Comparison of ENCODE assay signal across 17 cellular contexts in genomic region chr20:38214871-38215788, GRCh38. TPM values are rescaled to one million over a fixed set of nuclear protein-coding genes. Genes with fewer than 3 reads are reported as not detected.
DNase-seq lines count a peak whose midpoint lies in the region; ATAC-seq and TF ChIP-seq lines count a peak whose summit lies in the region.
"Had no signal": no experiment of that assay in that cellular context is flagged by ENCODE, and none has a peak within 500 bp of the region (broad histone marks: within the 10 kb centered on the region; RNA-seq: fewer than 3 reads in every experiment).

No MANE protein-coding gene starts in this region.

- H3K4me2 ChIP-seq in osteoblast (ENCODE audit: insufficient read depth, low read length) (no peak overlapping the region), MM.1S (ENCODE audit: low read depth, low read length) (no peak overlapping the region)
- H3K4me2 ChIP-seq: GM23338 had no signal

- no peaks in the 10 kb centered on the region for H3K79me2 ChIP-seq in osteoblast (ENCODE audit: insufficient read depth, low read length)
- H3K79me2 ChIP-seq in MM.1S (ENCODE audit: low read length): no peaks in the 10 kb centered on the region

- TF ChIP-seq CTCF in GM12864 (IDR thresholded peaks at IDR 0.05; ENCODE audit: low read depth, low read length, missing control alignments) (peak; percentile 18), epithelial cell of esophagus (IDR thresholded peaks at IDR 0.05; ENCODE audit: insufficient read depth, low read depth, low read length, missing control alignments) (peak; percentile 17), osteoblast (IDR thresholded peaks at IDR 0.05; ENCODE audit: extremely low read depth, low read depth, low read length) (no peak), suprapubic skin (IDR thresholded peaks at IDR 0.05) (no peak), MM.1S (IDR thresholded peaks at IDR 0.05; ENCODE audit: low read length) (no peak)

- DNase-seq in GM12864 (ENCODE audit: low read depth) (no peak), HuH-7 (ENCODE audit: low spot score) (peak; percentile 38), epithelial cell of esophagus (ENCODE audit: low read depth) (no peak), osteoblast (ENCODE audit: insufficient read length, low spot score, missing footprints) (peak; percentile 59), suprapubic skin (ENCODE audit: low spot score in 2 of 2) (no peak), MM.1S (no peak)
- DNase-seq: activated B cell treated with CpG ODN at 0.5 μM for 24 hours; activated gamma-delta T cell; NCI-H2107; RPMI8226; stimulated activated CD4-positive, alpha-beta T cell treated with anti-CD3 and anti-CD28 coated beads, Interleukin-4, amount 100 ng/mL, for 4 hours; transverse colon had no signal

- H3K27me3 ChIP-seq in osteoblast (ENCODE audit: insufficient read depth, low read length) (no peaks in the 10 kb centered on the region), suprapubic skin (no peaks in the 10 kb centered on the region), MM.1S (replicated peaks; ENCODE audit: insufficient read depth, low read length) (no peaks in the 10 kb centered on the region)
- H3K27me3 ChIP-seq: transverse colon had no signal

- no peaks in the 10 kb centered on the region for H3F3A ChIP-seq in MM.1S (ENCODE audit: insufficient read depth, low read length)

- TF ChIP-seq EP300 in suprapubic skin (IDR thresholded peaks at IDR 0.05): no peak

- no peaks in the 10 kb centered on the region for H3K9me2 ChIP-seq in MM.1S (replicated peaks; ENCODE audit: insufficient read depth, low read length)

- no peak overlapping the region for H2AFZ ChIP-seq in osteoblast (ENCODE audit: low read length)
- H2AFZ ChIP-seq in MM.1S (ENCODE audit: low read length): no peak overlapping the region
- H2AFZ ChIP-seq: GM23338 had no signal

- no peak overlapping the region for H3K4me3 ChIP-seq in GM12864 (ENCODE audit: low read depth, low read length)
- no peak overlapping the region for H3K4me3 ChIP-seq in epithelial cell of esophagus (ENCODE audit: low read length)
- no peak overlapping the region for H3K4me3 ChIP-seq in osteoblast (ENCODE audit: insufficient read depth, low read length)
- H3K4me3 ChIP-seq in suprapubic skin: no peak overlapping the region
- H3K4me3 ChIP-seq in MM.1S (ENCODE audit: low read length): no peak overlapping the region
- H3K4me3 ChIP-seq: GM23338, transverse colon had no signal

- TF ChIP-seq POLR2A in suprapubic skin (IDR thresholded peaks at IDR 0.05): no peak

- ATAC-seq in HG03432 (IDR thresholded peaks at IDR 0.05; ENCODE audit: unreplicated experiment) (no peak), GM21786 (IDR thresholded peaks at IDR 0.05; ENCODE audit: unreplicated experiment) (no peak)
- ATAC-seq: GM23338 had no signal

- no peaks in the 10 kb centered on the region for H3K36me3 ChIP-seq in osteoblast (ENCODE audit: insufficient read depth, low read length)
- no peaks in the 10 kb centered on the region for H3K36me3 ChIP-seq in suprapubic skin
- H3K36me3 ChIP-seq in MM.1S (replicated peaks; ENCODE audit: insufficient read depth, low read length): no peaks in the 10 kb centered on the region
- H3K36me3 ChIP-seq: transverse colon had no signal

- WGBS in suprapubic skin: 79% methylated on average over 25 of the region's 27 CpGs

- H4K20me1 ChIP-seq in osteoblast (ENCODE audit: insufficient read depth, low read length) (no peaks in the 10 kb centered on the region), MM.1S (ENCODE audit: insufficient read depth, low read length) (no peaks in the 10 kb centered on the region)

- H3K9me3 ChIP-seq in osteoblast (ENCODE audit: low read depth, low read length) (no peaks in the 10 kb centered on the region), suprapubic skin (no peaks in the 10 kb centered on the region), MM.1S (replicated peaks; ENCODE audit: insufficient read depth, low read length) (no peaks in the 10 kb centered on the region)
- H3K9me3 ChIP-seq: transverse colon had no signal

- H3K27ac ChIP-seq in osteoblast (ENCODE audit: low read depth, low read length) (no peak overlapping the region), suprapubic skin (no peak overlapping the region), MM.1S (ENCODE audit: low read length) (no peak overlapping the region)
- H3K27ac ChIP-seq: transverse colon had no signal

- H3K4me1 ChIP-seq in osteoblast (ENCODE audit: insufficient read depth, low read length) (peaks cover 31% of the 10 kb centered on the region), suprapubic skin (peaks cover 2% of the 10 kb centered on the region), MM.1S (ENCODE audit: low read length) (no peaks in the 10 kb centered on the region)
- H3K4me1 ChIP-seq: transverse colon had no signal

- no peak overlapping the region for H3K9ac ChIP-seq in MM.1S (ENCODE audit: low read length)

RNA-seq across cellular contexts. Expression of gene KIAA1755, which starts 45.4 kb away (rescaled TPM):
- total RNA-seq in osteoblast (2.5 and 2.7 TPM in 2 replicates), suprapubic skin (1 to 10 TPM in 3 of 4 donors, not detected in 1; 1.2 to 3.3 (median 2.0) TPM)
- total RNA-seq: activated B cell treated with CpG ODN at 0.5 μM for 24 hours; lung microvascular endothelial cell; T-helper 1 cell treated with Interleukin-12 subunit alpha and Interleukin-12 subunit beta and Interleukin-4 antibody, amounts not matched to agents 30 ng/mL and 1 ng/mL, for 36 hours had no signal

RNA-seq across cellular contexts. Expression of gene TGM2, which starts 50.1 kb away (rescaled TPM):
- total RNA-seq in osteoblast: 78.2 and 137 TPM in 2 replicates
- 1 to 10 TPM; 1.5 to 6.6 (median 3.8) TPM for total RNA-seq in suprapubic skin

Comparison
In these comparisons a context has a peak if more than half of its experiments do, and no peak if none do; other contexts are left out.
1. DNase-seq: peak in HuH-7 (single experiment) and osteoblast (single experiment); none in GM12864 (single experiment), epithelial cell of esophagus (single experiment), suprapubic skin (0 of 2) and MM.1S (single experiment).
2. CTCF ChIP-seq: peak in GM12864 (single experiment) and epithelial cell of esophagus (single experiment); none in osteoblast (single experiment), suprapubic skin (0 of 2) and MM.1S (single experiment).
3. RNA of gene TGM2, which starts 50.1 kb away (total RNA-seq): 78.2 to 137 TPM in osteoblast; 1.5 to 6.6 TPM in suprapubic skin; every median in the first group is over 10 times any median in the second.